In genomic region chr12:120835304-120835612, GRCh38 we compare ENCODE assay signal across 9 cellular contexts.
DNase-seq lines count a peak whose midpoint lies in the region; ATAC-seq and TF ChIP-seq lines count a peak whose summit lies in the region.
"Had no signal": no experiment of that assay in that cellular context is flagged by ENCODE, and none has a peak within 500 bp of the region (broad histone marks: within the 10 kb centered on the region; RNA-seq: fewer than 3 reads in every experiment).

No MANE protein-coding gene starts in this region.

- H2BK12ac ChIP-seq in trophoblast cell (ENCODE audit: low read length), result no peak overlapping the region

- H3K27ac ChIP-seq in DOHH2 (ENCODE audit: low read depth, low read length), result no peak overlapping the region
- H3K27ac ChIP-seq in trophoblast cell (ENCODE audit: low read depth, low read length), result no peak overlapping the region

- peaks cover 31% of the 10 kb centered on the region for H3K4me1 ChIP-seq in DOHH2 (ENCODE audit: control insufficient read depth, low read length)
- H3K4me1 ChIP-seq in Loucy (ENCODE audit: insufficient read depth, low read length, poor library complexity, severe bottlenecking), result peaks cover 72% of the 10 kb centered on the region
- H3K4me1 ChIP-seq in trophoblast cell (ENCODE audit: control insufficient read depth in 1 of 2, insufficient read depth in 2 of 2, low read length in 2 of 2), result peaks cover 0 to 3% of the 10 kb centered on the region in 2 experiments

- H3K23ac ChIP-seq in trophoblast cell (ENCODE audit: low read length), result no peak overlapping the region

- H4K12ac ChIP-seq in trophoblast cell (ENCODE audit: low read depth, low read length), result no peak overlapping the region

- no peak overlapping the region for H4K8ac ChIP-seq in trophoblast cell (ENCODE audit: low read depth, low read length)

- DNase-seq in cardiac fibroblast (ENCODE audit: low read depth in 2 of 2) (peak; percentile 33 to 60), trophoblast cell (peak; percentile 18 to 78), GOT3 (lab: John Stamatoyannopoulos, UW) (no peak), AG20443 (ENCODE audit: low spot score) (no peak)
- no peak for DNase-seq in stimulated activated CD4-positive, alpha-beta T cell treated with anti-CD3 and anti-CD28 coated beads, Interleukin-4, amount 100 ng/mL, for 1 hour
- DNase-seq: NCI-H345 had no signal

- no peaks in the 10 kb centered on the region; the same call in 1 of the 2 replicates for H4K20me1 ChIP-seq in DOHH2 (ENCODE audit: control insufficient read depth, insufficient read depth, low read depth, low read length)
- peaks cover 4% of the 10 kb centered on the region for H4K20me1 ChIP-seq in Loucy (ENCODE audit: insufficient read depth, low read length, poor library complexity, severe bottlenecking)

- no peak overlapping the region for H2BK120ac ChIP-seq in trophoblast cell (ENCODE audit: insufficient read depth, low read length, poor library complexity)

- ATAC-seq in HG03025 (IDR thresholded peaks at IDR 0.05; ENCODE audit: low FRiP score, unreplicated experiment), result no peak

- H3K9me2 ChIP-seq in DOHH2 (replicated peaks; ENCODE audit: control insufficient read depth, low read length) (no peaks in the 10 kb centered on the region), Loucy (replicated peaks; ENCODE audit: low read depth, low read length) (no peaks in the 10 kb centered on the region)

- no peak overlapping the region for H3K14ac ChIP-seq in trophoblast cell (ENCODE audit: low read length)

- TF ChIP-seq CTCF in DOHH2 (IDR thresholded peaks at IDR 0.05; ENCODE audit: low read depth, low read length, poor library complexity, severe bottlenecking) (no peak), Loucy (conservative IDR thresholded peaks at IDR 0.05; ENCODE audit: low read length) (no peak), cardiac fibroblast (IDR thresholded peaks at IDR 0.05; ENCODE audit: low read depth, low read length) (no peak)

- H2AK5ac ChIP-seq in trophoblast cell (ENCODE audit: low read length), result no peak overlapping the region

- H3F3A ChIP-seq in DOHH2 (ENCODE audit: control insufficient read depth, insufficient read depth) (peaks cover 9% of the 10 kb centered on the region; the same call in 1 of the 2 replicates), Loucy (ENCODE audit: low read depth) (0 out of 2 replicates have a peak, but pooled peaks cover 4% of the 10 kb centered on the region)

- H3K4me2 ChIP-seq in DOHH2 (ENCODE audit: low read length) (peak overlapping the region; percentile 15), Loucy (ENCODE audit: low read depth, low read length, poor library complexity, severe bottlenecking) (peak overlapping the region; percentile 67), trophoblast cell (ENCODE audit: low read length) (no peak overlapping the region)

- H3K9me3 ChIP-seq in DOHH2 (ENCODE audit: control insufficient read depth, insufficient read depth, low read length) (no peaks in the 10 kb centered on the region), Loucy (ENCODE audit: insufficient read depth, low read depth, low read length) (no peaks in the 10 kb centered on the region), trophoblast cell (ENCODE audit: insufficient read depth, low read depth, low read length) (no peaks in the 10 kb centered on the region)

- no CpG with 5 or more reads among the region's 4 CpGs for WGBS in trophoblast cell (ENCODE audit: extremely low coverage, insufficient coverage, insufficient read length)

- H2AFZ ChIP-seq in Loucy (ENCODE audit: low read length), result no peak overlapping the region
- no peak overlapping the region for H2AFZ ChIP-seq in trophoblast cell (ENCODE audit: insufficient read depth, low read length, poor library complexity)

- H3K79me1 ChIP-seq in trophoblast cell (ENCODE audit: low read length), result no peaks in the 10 kb centered on the region

- no peak overlapping the region for H2BK5ac ChIP-seq in trophoblast cell (ENCODE audit: low read depth, low read length, poor library complexity)

- no peak overlapping the region for H4K91ac ChIP-seq in trophoblast cell (ENCODE audit: low read depth, low read length)

- no peaks in the 10 kb centered on the region for H3K36me3 ChIP-seq in DOHH2 (ENCODE audit: control insufficient read depth, low read length)
- H3K36me3 ChIP-seq in Loucy (ENCODE audit: insufficient read depth, low read length), result no peaks in the 10 kb centered on the region
- H3K36me3 ChIP-seq in trophoblast cell (ENCODE audit: control insufficient read depth in 1 of 2, insufficient read depth in 2 of 2, low read length in 2 of 2), result no peaks in the 10 kb centered on the region

- H3K4me3 ChIP-seq in DOHH2 (ENCODE audit: low read length) (no peak overlapping the region), Loucy (ENCODE audit: low read length, poor library complexity, severe bottlenecking) (peak overlapping the region; percentile 33), cardiac fibroblast (replicated peaks in 1 of 2; ENCODE audit: low read depth in 2 of 2, low read length in 2 of 2) (no peak overlapping the region), trophoblast cell (ENCODE audit: low read depth, low read length) (no peak overlapping the region)

- no peak overlapping the region for H3K18ac ChIP-seq in trophoblast cell (ENCODE audit: low read length)

- peaks cover 49% of the 10 kb centered on the region for H3K79me2 ChIP-seq in DOHH2 (ENCODE audit: control insufficient read depth, low read length)
- H3K79me2 ChIP-seq in Loucy (ENCODE audit: insufficient read depth, low read length), result peaks cover 89% of the 10 kb centered on the region
- H3K79me2 ChIP-seq in trophoblast cell (ENCODE audit: control insufficient read depth, insufficient read depth, low read length, poor library complexity), result peaks cover 2% of the 10 kb centered on the region

- peak overlapping the region; percentile 60 for H3K9ac ChIP-seq in Loucy (ENCODE audit: low read depth, low read length, poor library complexity, severe bottlenecking)
- no peak overlapping the region for H3K9ac ChIP-seq in trophoblast cell (ENCODE audit: low read length)

- no peaks in the 10 kb centered on the region for H3K27me3 ChIP-seq in DOHH2 (ENCODE audit: control insufficient read depth, low read length)
- H3K27me3 ChIP-seq in Loucy (ENCODE audit: insufficient read depth, low read length, poor library complexity, severe bottlenecking), result no peaks in the 10 kb centered on the region
- no peaks in the 10 kb centered on the region for H3K27me3 ChIP-seq in trophoblast cell (ENCODE audit: insufficient read depth, low read length)

- H3K4ac ChIP-seq in trophoblast cell (ENCODE audit: low read depth, low read length), result no peak overlapping the region

Comparison
In these comparisons a context has a peak if more than half of its experiments do, and no peak if none do; other contexts are left out.
1. DNase-seq: peak in cardiac fibroblast (2 of 2) and trophoblast cell (2 of 2); none in stimulated activated CD4-positive, alpha-beta T cell treated with anti-CD3 and anti-CD28 coated beads, Interleukin-4, amount 100 ng/mL, for 1 hour (single experiment), GOT3 (single experiment) and AG20443 (single experiment).